ENCODE assay signal across 20 cellular contexts in genomic region chr1:15095492-15095867, GRCh38.
"Had no signal": no experiment of that assay in that cellular context is flagged by ENCODE, and none has a peak within 500 bp of the region (broad histone marks: within the 10 kb centered on the region; RNA-seq: fewer than 3 reads in every experiment).

No MANE protein-coding gene starts in this region.

- H3K4me3 Mint-ChIP-seq: nephron had no signal

- H3K4me1 ChIP-seq: prostate gland, right lobe of liver had no signal

- ATAC-seq: esophagus mucosa, heart left ventricle, left lobe of liver, pancreas had no signal

- H3K9me3 Mint-ChIP-seq: nephron had no signal

- H3K27me3 ChIP-seq: pancreas, right lobe of liver had no signal

- H3K27ac ChIP-seq: heart left ventricle, pancreas, prostate gland, right lobe of liver, spleen, stomach, thoracic aorta, transverse colon had no signal

- H3K9me3 ChIP-seq: heart left ventricle, pancreas, prostate gland, right lobe of liver, spleen, stomach, thoracic aorta, transverse colon had no signal

- H3K4me3 ChIP-seq: heart left ventricle, pancreas, prostate gland, right lobe of liver, spleen, stomach, thoracic aorta, transverse colon had no signal

- DNase-seq: effector memory CD4-positive, alpha-beta T cell; hippocampal formation; mammary epithelial cell; pancreas; retina; right lobe of liver; stimulated activated CD4-positive, alpha-beta T cell treated with anti-CD3 and anti-CD28 coated beads, Interleukin-15, amount 100 ng/mL, for 24 hours; stimulated activated CD4-positive, alpha-beta T cell treated with anti-CD3 and anti-CD28 coated beads, Interleukin-1b, Interleukin-23, amount 100 ng/mL, for 48 hours; stimulated activated CD4-positive, alpha-beta T cell treated with anti-CD3 and anti-CD28 coated beads, Interleukin-4, amount 100 ng/mL, for 24 hours; stimulated activated naive CD4-positive, alpha-beta T cell; stomach; substantia nigra; transverse colon had no signal

- H3K36me3 ChIP-seq: heart left ventricle, pancreas, prostate gland, right lobe of liver, stomach, thoracic aorta, transverse colon had no signal
